Comparison of ENCODE assay signal across 7 cellular contexts in the genomic region with DNA sequence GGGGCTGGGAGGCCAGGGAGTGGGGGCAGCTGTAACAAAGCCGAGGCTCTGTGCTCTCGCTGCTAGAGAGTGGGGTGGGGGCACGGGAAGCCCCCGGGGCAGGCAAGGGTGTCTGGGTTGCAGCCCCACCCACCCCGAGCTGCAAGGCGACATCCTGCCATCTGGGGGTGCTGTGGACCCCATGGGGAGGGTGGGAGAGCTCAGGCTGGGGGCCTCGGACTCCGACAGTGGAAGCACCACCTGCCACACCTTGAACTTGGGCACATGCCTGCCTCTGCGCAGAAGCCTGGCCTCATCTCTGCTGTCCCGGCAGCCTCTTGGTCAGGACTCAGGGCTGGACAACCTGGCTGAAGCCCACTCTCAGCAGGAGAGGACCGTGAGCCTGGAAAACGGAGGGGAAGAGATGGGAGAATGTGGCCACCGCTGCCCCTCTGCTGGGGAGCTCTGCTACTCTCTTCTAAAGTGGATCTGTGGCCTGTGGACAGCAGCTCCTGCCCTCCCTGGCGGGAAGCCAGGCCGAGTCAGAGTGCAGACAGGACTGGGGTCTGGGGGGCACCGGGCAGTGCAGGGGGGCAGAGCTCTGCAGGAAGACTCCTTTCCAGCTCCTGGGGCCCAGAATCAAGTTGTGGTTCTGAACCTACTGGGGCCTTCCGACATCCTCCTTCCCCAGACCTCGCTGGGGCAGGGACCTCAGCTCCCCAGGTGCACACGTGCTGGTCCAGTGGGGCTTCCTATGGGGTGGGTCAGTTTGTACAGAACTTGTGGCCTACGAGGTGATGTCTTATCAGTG.
DNase-seq lines count a peak whose midpoint lies in the region; ATAC-seq, FAIRE-seq and TF ChIP-seq lines count a peak whose summit lies in the region.
"Not testable (repeated sequence)": the region's sequence is repeated elsewhere in the genome, so short reads cannot be mapped to it uniquely, and the experiment has no call there.

No MANE protein-coding gene starts in this region.

- not testable (repeated sequence) for H3K4me2 ChIP-seq in SK-N-SH; K562 (ENCODE audit: insufficient read depth, low read length); HepG2 (ENCODE audit: low read depth, low read length); neural progenitor cell

- H3K79me2 ChIP-seq in SK-N-SH (ENCODE audit: insufficient read depth); K562 (ENCODE audit: control insufficient read depth, insufficient read depth, low read length); HepG2 (ENCODE audit: insufficient read depth, low read length); neural progenitor cell (ENCODE audit: low read depth): not testable (repeated sequence)

- in situ Hi-C loops in K562 (cut with MboI); HepG2 (cut with HindIII; ENCODE audit: extremely low pct_ligation_motif_present, low pct_unique_long_range_greater_than_20kb): not testable (repeated sequence)

- intact Hi-C loops in K562 (cut with micrococcal nuclease); HepG2 (cut with micrococcal nuclease; ENCODE audit: unreplicated experiment); spleen (cut with DNase I; ENCODE audit: low total_unique reads): not testable (repeated sequence)

- not testable (repeated sequence) for H3K27ac ChIP-seq in SK-N-SH (ENCODE audit: low read depth in 2 of 2, low read length in 1 of 2); K562 (ENCODE audit: extremely low read depth, low read depth, low read length); endodermal cell (ENCODE audit: low read depth, low read length); HepG2 (ENCODE audit: extremely low read length, insufficient read depth, low read length); neural progenitor cell; spleen

- not testable (repeated sequence) for BruUV-seq in K562 (replicated peaks; lab: Mats Ljungman, UMichigan); HepG2 (replicated peaks; lab: Mats Ljungman, UMichigan)

- not testable (repeated sequence) for H3K36me3 ChIP-seq in SK-N-SH (replicated peaks in 1 of 2; ENCODE audit: control insufficient read depth in 1 of 2, insufficient read depth in 2 of 2, low read length in 1 of 2); K562 (ENCODE audit: control insufficient read depth, insufficient read depth, low read length); endodermal cell (ENCODE audit: control insufficient read depth, insufficient read depth, low read length); HepG2 (replicated peaks in 1 of 2; ENCODE audit: control insufficient read depth in 1 of 2, insufficient read depth in 2 of 2, low read length in 2 of 2); neural progenitor cell; spleen

- H3K27ac Mint-ChIP-seq in endodermal cell, result not testable (repeated sequence)
- peak overlapping the region; percentile 47 for H3K27ac Mint-ChIP-seq in neural progenitor cell

- H3K4me3 ChIP-seq in SK-N-SH (ENCODE audit: low read depth in 2 of 2, low read length in 1 of 2); K562; endodermal cell (ENCODE audit: low read length); HepG2 (replicated peaks in 1 of 3; ENCODE audit: insufficient read depth in 1 of 3, low read depth in 2 of 3, low read length in 3 of 3); neural progenitor cell; spleen: not testable (repeated sequence)

- H3K9me3 Mint-ChIP-seq in endodermal cell, neural progenitor cell: not testable (repeated sequence)

- H3K4me1 Mint-ChIP-seq in endodermal cell, neural progenitor cell: not testable (repeated sequence)

- POLR2A ChIA-PET in SK-N-SH (lab: Yijun Ruan, JAX); K562 (lab: Yijun Ruan, JAX); HepG2 (lab: Yijun Ruan, JAX): not testable (repeated sequence)

- DNase-seq in SK-N-SH, result peak; percentile 24
- not testable (repeated sequence) for DNase-seq in K562 (ENCODE audit: extremely low read depth in 1 of 4, low spot score in 3 of 4); HepG2 (ENCODE audit: low spot score); neural progenitor cell (ENCODE audit: low spot score)
- DNase-seq in endodermal cell, result peak; percentile 18
- DNase-seq in spleen, result peak; percentile 32
- peak; percentile 34 for DNase-seq in ureter (ENCODE audit: low spot score)

- not testable (repeated sequence) for H3K27me3 Mint-ChIP-seq in endodermal cell (ENCODE audit: insufficient read depth); neural progenitor cell (ENCODE audit: insufficient read depth, low read depth)

- not testable (repeated sequence) for H4K20me1 ChIP-seq in SK-N-SH (ENCODE audit: insufficient read depth); K562 (replicated peaks; ENCODE audit: control insufficient read depth, insufficient read depth, low read length); HepG2 (ENCODE audit: insufficient read depth, low read length); neural progenitor cell (ENCODE audit: low read depth)

- not testable (repeated sequence) for TF ChIP-seq RAD21 in SK-N-SH (IDR thresholded peaks at IDR 0.05; ENCODE audit: low read length); K562 (CRISPR knock-in tag; conservative IDR thresholded peaks at IDR 0.05 in 1 of 2, IDR thresholded peaks at IDR 0.05 in 1 of 2); HepG2 (CRISPR knock-in tag; IDR thresholded peaks at IDR 0.05)

- H3K9ac ChIP-seq in SK-N-SH; K562 (ENCODE audit: insufficient read depth in 1 of 2, low read depth in 2 of 2, low read length in 2 of 2); endodermal cell (ENCODE audit: extremely low read depth, low read length, poor library complexity, severe bottlenecking); HepG2 (ENCODE audit: insufficient read depth, low read depth, low read length); neural progenitor cell: not testable (repeated sequence)

- 0 out of 3 replicates have a peak, but pooled peaks have one; percentile 37 for ATAC-seq in K562
- ATAC-seq in HepG2, result peak; percentile 12

- H3K4me3 Mint-ChIP-seq in endodermal cell, neural progenitor cell: not testable (repeated sequence)

- 0% methylated on average over 1 of the region's 20 CpGs for WGBS in SK-N-SH (ENCODE audit: low lambda C conversion rate)
- 4% methylated on average over 11 of the region's 20 CpGs for WGBS in K562 (ENCODE audit: insufficient coverage, low coverage, missing lambda C conversion rate)
- WGBS in endodermal cell (ENCODE audit: insufficient coverage in 1 of 2, insufficient read length in 1 of 2), 2 experiments, result 88 to 100% methylated on average over 4 to 20 of the region's 20 CpGs
- 10% methylated on average over 7 of the region's 20 CpGs for WGBS in HepG2 (ENCODE audit: low lambda C conversion rate)
- 69 to 80% (median 70%) methylated on average over 11 to 20 of the region's 20 CpGs for WGBS in spleen, 5 donors

- FAIRE-seq in K562 (lab: Jason Lieb, UNC); HepG2 (lab: Jason Lieb, UNC): not testable (repeated sequence)

- not testable (repeated sequence) for H3K27me3 ChIP-seq in SK-N-SH (ENCODE audit: insufficient read depth); endodermal cell (ENCODE audit: control insufficient read depth, insufficient read depth, low read length, poor library complexity, severe bottlenecking); neural progenitor cell; spleen (replicated peaks in 1 of 7)
- H3K27me3 ChIP-seq in K562 (ENCODE audit: control insufficient read depth in 2 of 2, insufficient read depth in 2 of 2, low read length in 2 of 2) (peaks cover 2 to 31% of the 10 kb centered on the region in 2 experiments; a peak in 2 of 5 replicates), HepG2 (ENCODE audit: control insufficient read depth in 1 of 2, insufficient read depth in 2 of 2, low read length in 2 of 2) (peaks cover 3 to 21% of the 10 kb centered on the region in 2 experiments; a peak in 4 of 5 replicates)

- not testable (repeated sequence) for H3K9me1 ChIP-seq in K562 (ENCODE audit: control insufficient read depth, insufficient read depth, low read length)

- H3K36me3 Mint-ChIP-seq in endodermal cell (ENCODE audit: low read depth); neural progenitor cell: not testable (repeated sequence)

- H2AFZ ChIP-seq in SK-N-SH (ENCODE audit: low read depth); K562 (ENCODE audit: low read depth, low read length); HepG2 (ENCODE audit: low read length); neural progenitor cell (replicated peaks): not testable (repeated sequence)

- TF ChIP-seq CTCF in SK-N-SH (IDR thresholded peaks at IDR 0.05); K562 (IDR thresholded peaks at IDR 0.05 in 2 of 3, conservative IDR thresholded peaks at IDR 0.05 in 1 of 3; ENCODE audit: insufficient read depth in 2 of 3, low read depth in 1 of 3, low read length in 3 of 3); endodermal cell (conservative IDR thresholded peaks at IDR 0.05); HepG2 (CRISPR knock-in tag; IDR thresholded peaks at IDR 0.05); neural progenitor cell (IDR thresholded peaks at IDR 0.05); spleen (IDR thresholded peaks at IDR 0.05 in 8 of 11, conservative IDR thresholded peaks at IDR 0.05 in 3 of 11): not testable (repeated sequence)

- H3K9me3 ChIP-seq in SK-N-SH; K562 (replicated peaks; ENCODE audit: control insufficient read depth, insufficient read depth, low read depth, low read length); endodermal cell (ENCODE audit: control insufficient read depth, low read length); HepG2 (ENCODE audit: low read length); neural progenitor cell (ENCODE audit: low read depth); spleen: not testable (repeated sequence)

- TF ChIP-seq POLR2A in K562 (conservative IDR thresholded peaks at IDR 0.05); HepG2 (IDR thresholded peaks at IDR 0.05; ENCODE audit: insufficient read depth in 1 of 2, low read depth in 2 of 2, low read length in 2 of 2); spleen (IDR thresholded peaks at IDR 0.05): not testable (repeated sequence)

- CTCF ChIA-PET in SK-N-SH (lab: Yijun Ruan, JAX); K562 (lab: Yijun Ruan, JAX; ENCODE audit: low intra/inter-chr PET ratio); HepG2 (lab: Yijun Ruan, JAX; ENCODE audit: low intra/inter-chr PET ratio, low total read pairs): not testable (repeated sequence)

- not testable (repeated sequence) for TF ChIP-seq EP300 in SK-N-SH (IDR thresholded peaks at IDR 0.05; ENCODE audit: borderline replicate concordance in 1 of 2, low read depth in 1 of 2, low read length in 1 of 2); K562 (IDR thresholded peaks at IDR 0.05; ENCODE audit: low read length); HepG2 (IDR thresholded peaks at IDR 0.05; ENCODE audit: low read depth in 2 of 2, low read length in 2 of 2); HepG2 (CRISPR knock-in tag; IDR thresholded peaks at IDR 0.05; ENCODE audit: borderline replicate concordance)

- H3K9me2 ChIP-seq in SK-N-SH, result not testable (repeated sequence)

- H3K4me1 ChIP-seq in SK-N-SH (ENCODE audit: control insufficient read depth in 1 of 2, insufficient read depth in 2 of 2, low read depth in 1 of 2, low read length in 1 of 2), result peaks cover 0 to 17% of the 10 kb centered on the region in 2 experiments; a peak in 1 of 4 replicates
- not testable (repeated sequence) for H3K4me1 ChIP-seq in K562 (replicated peaks in 1 of 2; ENCODE audit: control insufficient read depth in 2 of 2, insufficient read depth in 2 of 2, low read length in 2 of 2); endodermal cell (ENCODE audit: control insufficient read depth, insufficient read depth, low read length); neural progenitor cell; spleen
- peaks cover 11% of the 10 kb centered on the region; the same call in 1 of the 2 replicates for H3K4me1 ChIP-seq in HepG2 (ENCODE audit: insufficient read depth, low read length)

- not testable (repeated sequence) for H3F3A ChIP-seq in SK-N-SH (replicated peaks; ENCODE audit: insufficient read depth); neural progenitor cell (ENCODE audit: low read depth)
